ENCODE assay signal across 8 cellular contexts in the genomic region with DNA sequence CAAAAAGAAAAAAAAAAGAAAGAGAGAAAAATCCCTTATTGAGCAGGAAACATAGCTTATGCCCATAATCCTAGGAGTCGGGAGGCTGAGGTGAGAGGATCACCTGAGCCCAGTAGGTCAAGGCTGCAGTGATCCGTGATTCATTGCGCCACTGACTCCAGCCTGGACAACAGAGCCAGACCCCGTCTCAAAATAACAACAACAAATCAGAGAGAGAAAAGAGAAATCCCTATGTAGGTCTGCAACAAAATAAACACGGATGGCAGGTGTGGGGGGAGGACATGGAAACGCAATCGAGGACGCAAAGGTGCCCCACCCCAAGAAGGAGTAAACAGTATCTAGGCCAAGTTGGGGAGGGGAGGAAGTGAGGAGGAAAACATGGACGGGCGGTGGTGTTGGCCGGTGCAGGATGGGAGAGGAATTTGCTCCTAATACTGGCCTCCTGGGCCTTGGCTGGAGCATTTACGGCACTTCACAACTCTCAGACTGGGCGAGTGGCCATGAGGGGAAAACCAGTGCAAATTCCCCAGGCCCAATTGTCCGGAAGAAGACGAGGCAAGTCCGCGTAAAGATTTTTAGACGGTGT. TPM values are rescaled to one million over a fixed set of nuclear protein-coding genes. Genes with fewer than 3 reads are reported as not detected.
DNase-seq lines count a peak whose midpoint lies in the region; ATAC-seq, FAIRE-seq and TF ChIP-seq lines count a peak whose summit lies in the region.

No MANE protein-coding gene starts in this region.

- peaks cover 4% of the 10 kb centered on the region for H3K9me3 Mint-ChIP-seq in activated naive CD8-positive, alpha-beta T cell treated with anti-CD3 and anti-CD28 coated beads, Interleukin-2, amount 50 U/mL, for 24 hours

- no peak for TF ChIP-seq CTCF in A549 (IDR thresholded peaks at IDR 0.05)
- TF ChIP-seq CTCF in kidney epithelial cell (IDR thresholded peaks at IDR 0.05; ENCODE audit: insufficient read depth, low read length, poor library complexity, severe bottlenecking), result no peak

- no peaks in the 10 kb centered on the region for H3K9me3 ChIP-seq in A549
- no peaks in the 10 kb centered on the region for H3K9me3 ChIP-seq in thymus (ENCODE audit: control insufficient read depth)

- WGBS in A549 (ENCODE audit: missing lambda C conversion rate), result 18% methylated on average over 18 of the region's 18 CpGs
- WGBS in thymus, result 83% methylated on average over 18 of the region's 18 CpGs

- in situ Hi-C loops in KBM-7 (cut with MboI; ENCODE audit: low pct_unique_long_range_greater_than_20kb, low sequenced_read_pairs), result no loop called here

- H3K4me3 ChIP-seq in A549, result peak overlapping the region; percentile 90
- peak overlapping the region; percentile 17 for H3K4me3 ChIP-seq in kidney epithelial cell (ENCODE audit: low read depth, low read length)
- H3K4me3 ChIP-seq in thymus (ENCODE audit: low read length), result peak overlapping the region; percentile 98

- peaks cover 30% of the 10 kb centered on the region for H3K36me3 Mint-ChIP-seq in activated naive CD8-positive, alpha-beta T cell treated with anti-CD3 and anti-CD28 coated beads, Interleukin-2, amount 50 U/mL, for 24 hours (ENCODE audit: low read depth)

- no peak for FAIRE-seq in A549 (lab: Jason Lieb, UNC)

- H3K36me3 ChIP-seq in kidney epithelial cell (ENCODE audit: control insufficient read depth, insufficient read depth, low read length) (peaks cover 5% of the 10 kb centered on the region), thymus (ENCODE audit: control insufficient read depth, insufficient read depth) (peaks cover 22% of the 10 kb centered on the region)

- POLR2A ChIA-PET in A549 (lab: Yijun Ruan, JAX), result interaction anchor here (0.7 to 2.6 kb wide), 28 partner anchors 9 to 357 kb away, joined by 3 to 49 read pairs (median 6); a partner anchor contains a TSS
- POLR2A ChIA-PET in HEK293T (lab: Yijun Ruan, JAX), result interaction anchor here (0.6 to 2.7 kb wide), 50 partner anchors 10 to 357 kb away, joined by 3 to 47 read pairs (median 8); a partner anchor contains a TSS

- peak overlapping the region; percentile 100 for H3K4me3 Mint-ChIP-seq in activated naive CD8-positive, alpha-beta T cell treated with anti-CD3 and anti-CD28 coated beads, Interleukin-2, amount 50 U/mL, for 24 hours

- ATAC-seq in A549, result peak; percentile 51 to 55
- ATAC-seq in activated naive CD8-positive, alpha-beta T cell treated with anti-CD3 and anti-CD28 coated beads, Interleukin-2, amount 50 U/mL, for 24 hours, result no peak

- H3K27me3 ChIP-seq in kidney epithelial cell (ENCODE audit: control insufficient read depth, insufficient read depth, low read length) (no peaks in the 10 kb centered on the region), thymus (ENCODE audit: control insufficient read depth, insufficient read depth) (no peaks in the 10 kb centered on the region)

- DNase-seq in A549 (ENCODE audit: low read depth in 1 of 2, low spot score in 1 of 2), result peak; percentile 57 to 62
- peak; percentile 56 for DNase-seq in HEK293T (ENCODE audit: extremely low spot score)
- no peak for DNase-seq in activated naive CD8-positive, alpha-beta T cell treated with anti-CD3 and anti-CD28 coated beads, Interleukin-2, amount 50 U/mL, for 24 hours
- DNase-seq in kidney epithelial cell (ENCODE audit: low read depth), result no peak
- DNase-seq in KBM-7, result no peak
- DNase-seq in activated effector memory CD4-positive, alpha-beta T cell treated with Interleukin-2 at 50 U/mL for 16 hours, result no peak
- DNase-seq in DMS 273 treated with DMSO at 0.1 percent for 48 hours (lab: John Stamatoyannopoulos, UW), result no peak

- H3K4me2 ChIP-seq in A549, result peak overlapping the region; percentile 86

- peak overlapping the region; percentile 99 to 100 for H3K27ac ChIP-seq in A549
- H3K27ac ChIP-seq in thymus (ENCODE audit: low read depth), result peak overlapping the region; percentile 38

- no peak for TF ChIP-seq RAD21 in A549 (conservative IDR thresholded peaks at IDR 0.05 in 1 of 2, IDR thresholded peaks at IDR 0.05 in 1 of 2)

- CTCF ChIA-PET in A549 (lab: Yijun Ruan, JAX) (interaction anchor here (1.0 to 3.4 kb wide), 9 partner anchors 9 to 280 kb away, joined by 3 to 32 read pairs (median 6); a partner anchor contains a TSS), HEK293T (lab: Yijun Ruan, JAX) (interaction anchor here (0.6 to 1.5 kb wide), 3 partner anchors 49 to 115 kb away, joined by 4 read pairs; no protein-coding TSS in a partner anchor)

- TF ChIP-seq EP300 in A549 (IDR thresholded peaks at IDR 0.05), result no peak

- TF ChIP-seq POLR2A in A549 (IDR thresholded peaks at IDR 0.05; ENCODE audit: low read length), result 0 out of 2 replicates have a peak, but pooled peaks have one; percentile 2

- H3K4me1 Mint-ChIP-seq in activated naive CD8-positive, alpha-beta T cell treated with anti-CD3 and anti-CD28 coated beads, Interleukin-2, amount 50 U/mL, for 24 hours, result peaks cover 51% of the 10 kb centered on the region

- peak overlapping the region; percentile 100 for H3K27ac Mint-ChIP-seq in activated naive CD8-positive, alpha-beta T cell treated with anti-CD3 and anti-CD28 coated beads, Interleukin-2, amount 50 U/mL, for 24 hours

- no peaks in the 10 kb centered on the region for H3K27me3 Mint-ChIP-seq in activated naive CD8-positive, alpha-beta T cell treated with anti-CD3 and anti-CD28 coated beads, Interleukin-2, amount 50 U/mL, for 24 hours

- peaks cover 26% of the 10 kb centered on the region for H3K4me1 ChIP-seq in A549
- H3K4me1 ChIP-seq in thymus (ENCODE audit: control insufficient read depth, insufficient read depth, low read length), result peaks cover 14% of the 10 kb centered on the region

TF ChIP-seq in A549, 52 proteins besides CTCF, POLR2A, EP300 and RAD21:
- 0 out of 2 replicates have a peak, but pooled peaks have one; percentile 58 for TF ChIP-seq TP53 (CRISPR knock-in tag; IDR thresholded peaks at IDR 0.05)
- no peak for TF ChIP-seq CEBPB (IDR thresholded peaks at IDR 0.05)

TF ChIP-seq in HEK293T, 16 proteins besides CTCF, POLR2A, EP300 and RAD21:
- no peak for TF ChIP-seq TARDBP (IDR thresholded peaks at IDR 0.05)
- peak; percentile 50 for TF ChIP-seq L3MBTL2 (conservative IDR thresholded peaks at IDR 0.05)

RNA-seq across cellular contexts. Expression of a gene that starts 0.6 kb away (rescaled TPM):
- polyA plus RNA-seq in A549 (2011; rRNA removed) (81.6 and 98.1 TPM in 2 replicates), A549 (2017; fragmentation: RNase III; extraction: RNeasy Plus Mini Kit Qiagen cat#74134 plus additional on column Dnase treatment) (76.1 to 87.8 TPM (median 79.2 TPM) in 3 replicates), thymus (111 TPM)
- polyA plus RNA-seq in A549 (2012; cell fraction: cytosol; rRNA removed), result 59.1 and 75.5 TPM in 2 replicates
- 64.3 and 83.5 TPM in 2 replicates for polyA plus RNA-seq in A549 (2012; cell fraction: nucleus; rRNA removed)
- 45.5 and 48.5 TPM in 2 replicates for polyA minus RNA-seq in A549 (2011; rRNA and poly(A)+ RNA removed)
- 54.8 and 58.1 TPM in 2 replicates for total RNA-seq in kidney epithelial cell

RNA-seq across cellular contexts. Expression of a gene that starts 5.0 kb away (rescaled TPM):
- 0.52 and 0.59 TPM in 2 replicates for polyA plus RNA-seq in A549 (2011; rRNA removed)
- 1.1 and 1.4 TPM in 2 replicates for polyA plus RNA-seq in A549 (2012; cell fraction: cytosol; rRNA removed)
- polyA plus RNA-seq in A549 (2012; cell fraction: nucleus; rRNA removed), result 0.22 and 0.41 TPM in 2 replicates
- 0.67 to 0.97 TPM (median 0.88 TPM) in 3 replicates for polyA plus RNA-seq in A549 (2017; fragmentation: RNase III; extraction: RNeasy Plus Mini Kit Qiagen cat#74134 plus additional on column Dnase treatment)
- polyA minus RNA-seq in A549 (2011; rRNA and poly(A)+ RNA removed), result not detected in 2 replicates
- total RNA-seq in kidney epithelial cell, result 1.3 and 2.0 TPM in 2 replicates
- 3.4 TPM for polyA plus RNA-seq in thymus

RNA-seq across cellular contexts. Expression of a gene that starts 5.9 kb away (rescaled TPM):
- polyA plus RNA-seq in A549 (2011; rRNA removed), result 98.9 and 113 TPM in 2 replicates
- 133 and 151 TPM in 2 replicates for polyA plus RNA-seq in A549 (2012; cell fraction: cytosol; rRNA removed)
- polyA plus RNA-seq in A549 (2012; cell fraction: nucleus; rRNA removed), result 59.8 and 69.0 TPM in 2 replicates
- 107 to 146 TPM (median 129 TPM) in 3 replicates for polyA plus RNA-seq in A549 (2017; fragmentation: RNase III; extraction: RNeasy Plus Mini Kit Qiagen cat#74134 plus additional on column Dnase treatment)
- 31.6 and 46.7 TPM in 2 replicates for polyA minus RNA-seq in A549 (2011; rRNA and poly(A)+ RNA removed)
- 171 and 183 TPM in 2 replicates for total RNA-seq in kidney epithelial cell
- 96.1 TPM for polyA plus RNA-seq in thymus

RNA-seq across cellular contexts. Expression of a gene that starts 17.1 kb away (rescaled TPM):
- polyA plus RNA-seq in A549 (2011; rRNA removed) (0.21 and 0.65 TPM in 2 replicates), A549 (2017; fragmentation: RNase III; extraction: RNeasy Plus Mini Kit Qiagen cat#74134 plus additional on column Dnase treatment) (0.16 to 0.21 TPM (median 0.21 TPM) in 3 replicates), thymus (302 TPM)
- 0.16 TPM in 2 replicates for polyA plus RNA-seq in A549 (2012; cell fraction: cytosol; rRNA removed)
- 0.27 and 0.65 TPM in 2 replicates for polyA plus RNA-seq in A549 (2012; cell fraction: nucleus; rRNA removed)
- 0.34 TPM in 1 of 2 replicates, not detected in the other for polyA minus RNA-seq in A549 (2011; rRNA and poly(A)+ RNA removed)
- 4.2 and 4.4 TPM in 2 replicates for total RNA-seq in kidney epithelial cell

RNA-seq across cellular contexts. Expression of a gene that starts 20.3 kb away (rescaled TPM):
- polyA plus RNA-seq in A549 (2011; rRNA removed) (270 and 294 TPM in 2 replicates), A549 (2017; fragmentation: RNase III; extraction: RNeasy Plus Mini Kit Qiagen cat#74134 plus additional on column Dnase treatment) (259 to 298 TPM (median 290 TPM) in 3 replicates), thymus (128 TPM)
- 423 and 469 TPM in 2 replicates for polyA plus RNA-seq in A549 (2012; cell fraction: cytosol; rRNA removed)
- polyA plus RNA-seq in A549 (2012; cell fraction: nucleus; rRNA removed), result 222 and 228 TPM in 2 replicates
- 146 and 182 TPM in 2 replicates for polyA minus RNA-seq in A549 (2011; rRNA and poly(A)+ RNA removed)
- total RNA-seq in kidney epithelial cell, result 480 and 499 TPM in 2 replicates

Comparison
In these comparisons a context has a peak if more than half of its experiments do, and no peak if none do; other contexts are left out.
1. DNase-seq: peak in A549 (2 of 2) and HEK293T (single experiment); none in activated naive CD8-positive, alpha-beta T cell treated with anti-CD3 and anti-CD28 coated beads, Interleukin-2, amount 50 U/mL, for 24 hours (single experiment), kidney epithelial cell (single experiment), KBM-7 (single experiment), activated effector memory CD4-positive, alpha-beta T cell treated with Interleukin-2 at 50 U/mL for 16 hours (single experiment) and DMS 273 treated with DMSO at 0.1 percent for 48 hours (single experiment).
2. H3K4me3 ChIP-seq: peak in every context shown above with its lines; median percentile 98 in thymus; 90 in A549; 17 in kidney epithelial cell.